ENCODE assay signal across 7 cellular contexts in the genomic region with DNA sequence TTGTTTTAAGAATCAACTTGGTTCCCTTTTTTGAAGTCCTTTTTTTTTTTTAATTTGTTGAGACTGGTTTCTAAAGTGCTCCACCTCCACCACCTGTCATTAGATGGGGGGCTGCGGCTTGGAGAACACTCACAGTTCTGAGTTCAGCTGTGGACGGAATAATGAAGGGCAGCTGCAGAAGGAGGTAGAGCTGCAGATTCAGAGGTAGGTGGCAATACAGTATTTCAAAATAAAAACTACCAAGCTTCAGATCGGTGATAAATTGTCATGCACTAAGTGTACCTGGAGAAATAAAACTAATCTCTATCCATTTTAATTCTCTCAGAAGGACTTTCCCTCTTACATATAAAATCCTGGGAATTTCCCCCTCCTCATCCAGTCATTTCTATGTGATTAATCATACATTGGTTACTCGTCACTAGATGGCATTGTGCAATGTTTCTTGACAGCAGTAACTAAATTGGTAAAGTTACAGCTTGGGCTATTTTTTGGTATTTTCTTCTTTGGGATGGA.
A peak's percentile ranks its signal among the peaks of the same experiment; 100 is the strongest.
DNase-seq lines count a peak whose midpoint lies in the region; ATAC-seq and FAIRE-seq lines count a peak whose summit lies in the region.

No MANE protein-coding gene starts in this region.

- no peaks in the 10 kb centered on the region for H3K9me3 ChIP-seq in T-helper 17 cell (ENCODE audit: control insufficient read depth, low read length, poor library complexity, severe bottlenecking)

- H3K36me3 Mint-ChIP-seq in T-helper 17 cell (ENCODE audit: low read depth), result peaks cover 2% of the 10 kb centered on the region

- FAIRE-seq in frontal cortex (lab: Jason Lieb, UNC), result peak; percentile 33

- H3K27ac Mint-ChIP-seq in T-helper 17 cell, result peak overlapping the region; percentile 72

- peaks cover 26% of the 10 kb centered on the region for H3K4me1 Mint-ChIP-seq in T-helper 17 cell

- intact Hi-C loops in head of caudate nucleus (cut with DNase I), result loop anchor here (10.0 kb wide), 1 partner anchor 79 kb away; a partner anchor contains a TSS

- DNase-seq in GM03348 (ENCODE audit: low spot score) (peak; percentile 79), T-helper 17 cell (no peak), frontal cortex (ENCODE audit: low spot score in 2 of 2) (peak in 1 of 2 donors; percentile 40), stromal cell of bone marrow (ENCODE audit: low read depth) (peak; percentile 85), head of caudate nucleus (no peak)

- ATAC-seq in GM19467 (IDR thresholded peaks at IDR 0.05; ENCODE audit: unreplicated experiment) (peak; percentile 76), HG03565 (IDR thresholded peaks at IDR 0.05; ENCODE audit: unreplicated experiment) (peak; percentile 42), T-helper 17 cell (peak; percentile 64)

- no peaks in the 10 kb centered on the region for H3K27me3 Mint-ChIP-seq in T-helper 17 cell

- peak overlapping the region; percentile 15 for H3K4me3 Mint-ChIP-seq in T-helper 17 cell

Comparison
In these comparisons a context has a peak if more than half of its experiments do, and no peak if none do; other contexts are left out.
1. DNase-seq: peak in GM03348 (single experiment) and stromal cell of bone marrow (single experiment); none in T-helper 17 cell (0 of 3) and head of caudate nucleus (0 of 42).
2. Peak in every context shown above with its lines, with median percentiles within 50 percentile points of each other: ATAC-seq.